ENCODE assay signal across 8 cellular contexts in the genomic region with DNA sequence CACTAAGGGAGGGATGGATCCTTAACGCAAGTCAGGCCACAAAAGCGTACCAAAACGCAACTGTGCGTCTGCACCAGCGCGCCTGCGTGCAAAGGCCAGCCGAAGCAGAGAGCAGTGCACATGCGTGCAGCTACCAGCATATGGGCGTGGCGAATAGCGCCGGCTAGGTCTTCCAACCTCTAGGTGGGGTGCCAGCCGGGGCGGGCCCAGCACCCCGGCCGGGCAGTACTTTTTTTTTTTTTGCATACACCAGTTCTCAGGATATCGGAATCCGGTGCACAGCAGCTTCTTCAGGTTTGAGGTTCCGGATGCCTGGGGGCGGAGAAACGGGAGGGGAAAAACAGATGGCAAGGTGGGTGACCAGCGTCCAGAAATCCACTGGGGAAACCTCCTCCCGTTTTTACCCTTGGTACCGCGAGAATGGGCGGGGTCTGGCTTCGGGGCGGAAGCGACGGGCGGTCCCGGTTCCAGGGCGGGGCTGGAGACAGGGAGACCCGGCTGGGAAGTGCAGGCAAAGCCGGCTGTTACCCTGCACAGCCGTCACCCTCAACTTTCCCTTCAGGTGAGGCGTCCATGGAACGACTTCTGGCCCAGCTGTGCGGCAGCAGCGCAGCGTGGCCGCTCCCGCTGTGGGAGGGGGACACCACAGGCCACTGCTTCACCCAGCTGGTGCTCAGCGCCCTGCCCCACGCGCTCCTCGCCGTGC. TPM values are rescaled to one million over a fixed set of nuclear protein-coding genes. Genes with fewer than 3 reads are reported as not detected.
DNase-seq lines count a peak whose midpoint lies in the region; ATAC-seq and TF ChIP-seq lines count a peak whose summit lies in the region.

A gene with protein sequence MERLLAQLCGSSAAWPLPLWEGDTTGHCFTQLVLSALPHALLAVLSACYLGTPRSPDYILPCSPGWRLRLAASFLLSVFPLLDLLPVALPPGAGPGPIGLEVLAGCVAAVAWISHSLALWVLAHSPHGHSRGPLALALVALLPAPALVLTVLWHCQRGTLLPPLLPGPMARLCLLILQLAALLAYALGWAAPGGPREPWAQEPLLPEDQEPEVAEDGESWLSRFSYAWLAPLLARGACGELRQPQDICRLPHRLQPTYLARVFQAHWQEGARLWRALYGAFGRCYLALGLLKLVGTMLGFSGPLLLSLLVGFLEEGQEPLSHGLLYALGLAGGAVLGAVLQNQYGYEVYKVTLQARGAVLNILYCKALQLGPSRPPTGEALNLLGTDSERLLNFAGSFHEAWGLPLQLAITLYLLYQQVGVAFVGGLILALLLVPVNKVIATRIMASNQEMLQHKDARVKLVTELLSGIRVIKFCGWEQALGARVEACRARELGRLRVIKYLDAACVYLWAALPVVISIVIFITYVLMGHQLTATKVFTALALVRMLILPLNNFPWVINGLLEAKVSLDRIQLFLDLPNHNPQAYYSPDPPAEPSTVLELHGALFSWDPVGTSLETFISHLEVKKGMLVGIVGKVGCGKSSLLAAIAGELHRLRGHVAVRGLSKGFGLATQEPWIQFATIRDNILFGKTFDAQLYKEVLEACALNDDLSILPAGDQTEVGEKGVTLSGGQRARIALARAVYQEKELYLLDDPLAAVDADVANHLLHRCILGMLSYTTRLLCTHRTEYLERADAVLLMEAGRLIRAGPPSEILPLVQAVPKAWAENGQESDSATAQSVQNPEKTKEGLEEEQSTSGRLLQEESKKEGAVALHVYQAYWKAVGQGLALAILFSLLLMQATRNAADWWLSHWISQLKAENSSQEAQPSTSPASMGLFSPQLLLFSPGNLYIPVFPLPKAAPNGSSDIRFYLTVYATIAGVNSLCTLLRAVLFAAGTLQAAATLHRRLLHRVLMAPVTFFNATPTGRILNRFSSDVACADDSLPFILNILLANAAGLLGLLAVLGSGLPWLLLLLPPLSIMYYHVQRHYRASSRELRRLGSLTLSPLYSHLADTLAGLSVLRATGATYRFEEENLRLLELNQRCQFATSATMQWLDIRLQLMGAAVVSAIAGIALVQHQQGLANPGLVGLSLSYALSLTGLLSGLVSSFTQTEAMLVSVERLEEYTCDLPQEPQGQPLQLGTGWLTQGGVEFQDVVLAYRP (N-terminal part only) (plus strand): TSS at position 136 of the 706 bp plus-strand sequence. CDS start 438 bp downstream, at position 574.

- H3K9me3 Mint-ChIP-seq in type B pancreatic cell: peaks cover 3% of the 10 kb centered on the region

- H3K27ac ChIP-seq in trophoblast cell (ENCODE audit: low read depth, low read length): peak within 1 kb of the TSS; percentile 78

- H3K23ac ChIP-seq in trophoblast cell (ENCODE audit: low read length): peak within 1 kb of the TSS; percentile 23

- peak within 1 kb of the TSS; percentile 97 for H3K9ac ChIP-seq in adipocyte (ENCODE audit: low read length)
- H3K9ac ChIP-seq in trophoblast cell (ENCODE audit: low read length): peak within 1 kb of the TSS; percentile 83

- peak within 1 kb of the TSS; percentile 98 for H2AFZ ChIP-seq in trophoblast cell (ENCODE audit: insufficient read depth, low read length, poor library complexity)

- peak within 1 kb of the TSS; percentile 92 for H2BK120ac ChIP-seq in trophoblast cell (ENCODE audit: insufficient read depth, low read length, poor library complexity)

- H4K91ac ChIP-seq in trophoblast cell (ENCODE audit: low read depth, low read length): peak within 1 kb of the TSS; percentile 92

- peak within 1 kb of the TSS; percentile 94 for H3K4ac ChIP-seq in trophoblast cell (ENCODE audit: low read depth, low read length)

- peak; percentile 95 for ATAC-seq in HG02798 (IDR thresholded peaks at IDR 0.05; ENCODE audit: poor library complexity, unreplicated experiment)

- WGBS in trophoblast cell (ENCODE audit: extremely low coverage, insufficient coverage, insufficient read length): no CpG with 5 or more reads among the region's 49 CpGs

- H2AK5ac ChIP-seq in trophoblast cell (ENCODE audit: low read length): peak within 1 kb of the TSS; percentile 62

- H3K79me1 ChIP-seq in trophoblast cell (ENCODE audit: low read length): peaks cover 7% of the 10 kb centered on the region

- H3K14ac ChIP-seq in trophoblast cell (ENCODE audit: low read length): peak within 1 kb of the TSS; percentile 97

- H3K36me3 ChIP-seq in adipocyte (ENCODE audit: control insufficient read depth, insufficient read depth, low read length, severe bottlenecking): peaks cover 15% of the 10 kb centered on the region
- peaks cover 7% of the 10 kb centered on the region in 2 experiments for H3K36me3 ChIP-seq in trophoblast cell (ENCODE audit: control insufficient read depth in 1 of 2, insufficient read depth in 2 of 2, low read length in 2 of 2)

- peak within 1 kb of the TSS; percentile 94 for H4K12ac ChIP-seq in trophoblast cell (ENCODE audit: low read depth, low read length)

- DNase-seq in NCI-H1436 (lab: John Stamatoyannopoulos, UW) (peak; percentile 95), T follicular helper cell (ENCODE audit: low read depth) (peak; percentile 93), adipocyte (ENCODE audit: low read depth) (peak; percentile 97), cardiac septum (ENCODE audit: low spot score) (peak; percentile 97), trophoblast cell (peak; percentile 91 to 98), type B pancreatic cell (ENCODE audit: extremely low spot score, unreplicated experiment) (peak; percentile 94)

- H3K27me3 Mint-ChIP-seq in type B pancreatic cell: no peaks in the 10 kb centered on the region

- H3K4me1 ChIP-seq in adipocyte (ENCODE audit: control insufficient read depth, insufficient read depth, low read length) (peaks cover 14% of the 10 kb centered on the region), trophoblast cell (ENCODE audit: control insufficient read depth in 1 of 2, insufficient read depth in 2 of 2, low read length in 2 of 2) (peaks cover 3% of the 10 kb centered on the region in 2 experiments)

- peak within 1 kb of the TSS; percentile 96 for H3K4me3 Mint-ChIP-seq in type B pancreatic cell

- H2BK5ac ChIP-seq in trophoblast cell (ENCODE audit: low read depth, low read length, poor library complexity): peak within 1 kb of the TSS; percentile 86

- H3K36me3 Mint-ChIP-seq in type B pancreatic cell: no peaks in the 10 kb centered on the region

- peaks cover 16% of the 10 kb centered on the region for H3K4me1 Mint-ChIP-seq in type B pancreatic cell (ENCODE audit: unreplicated experiment)

- peak within 1 kb of the TSS; percentile 83 for H3K18ac ChIP-seq in trophoblast cell (ENCODE audit: low read length)

- H3K4me2 ChIP-seq in trophoblast cell (ENCODE audit: low read length): peak within 1 kb of the TSS; percentile 94

- peak within 1 kb of the TSS; percentile 97 for H4K8ac ChIP-seq in trophoblast cell (ENCODE audit: low read depth, low read length)

- H3K9me3 ChIP-seq in adipocyte (ENCODE audit: control insufficient read depth, low read length) (no peaks in the 10 kb centered on the region), trophoblast cell (ENCODE audit: insufficient read depth, low read depth, low read length) (no peaks in the 10 kb centered on the region)

- peak within 1 kb of the TSS; percentile 97 for H3K27ac Mint-ChIP-seq in type B pancreatic cell

- H3K79me2 ChIP-seq in trophoblast cell (ENCODE audit: control insufficient read depth, insufficient read depth, low read length, poor library complexity): peaks cover 4% of the 10 kb centered on the region

- H3K4me3 ChIP-seq in GM12875 (ENCODE audit: low read depth, low read length) (peak within 1 kb of the TSS; percentile 63), adipocyte (ENCODE audit: low read length) (peak within 1 kb of the TSS; percentile 97), trophoblast cell (ENCODE audit: low read depth, low read length) (peak within 1 kb of the TSS; percentile 96)

- H2BK12ac ChIP-seq in trophoblast cell (ENCODE audit: low read length): no peak within 1 kb of the TSS

- intact Hi-C loops in cardiac septum (cut with DNase I): loop anchor here (1.0 kb wide), 1 partner anchor 58 kb away; a partner anchor contains a TSS

- TF ChIP-seq CTCF in GM12875 (IDR thresholded peaks at IDR 0.05; ENCODE audit: borderline replicate concordance, insufficient read depth, low read depth, low read length): peak; percentile 27; the same call in 1 of the 2 replicates
- peak; percentile 68 for TF ChIP-seq CTCF in type B pancreatic cell (conservative IDR thresholded peaks at IDR 0.05)

- H3K27me3 ChIP-seq in adipocyte (replicated peaks; ENCODE audit: control insufficient read depth, insufficient read depth, low read length): no peaks in the 10 kb centered on the region
- no peaks in the 10 kb centered on the region for H3K27me3 ChIP-seq in trophoblast cell (ENCODE audit: insufficient read depth, low read length)

RNA-seq across cellular contexts. Expression of the gene that starts here (rescaled TPM):
- total RNA-seq in cardiac septum: 9.3 TPM
- 28.0 and 28.3 TPM in 2 replicates for polyA plus RNA-seq in trophoblast cell (2013)
- total RNA-seq in type B pancreatic cell (ENCODE audit: low replicate concordance): 39.1 and 46.5 TPM in 2 replicates

Comparison
In these comparisons a context has a peak if more than half of its experiments do, and no peak if none do; other contexts are left out.
1. Peak in every context shown above with its lines: DNase-seq, ATAC-seq, H3K4me3 ChIP-seq and H3K27ac ChIP-seq.